Comparison of ENCODE assay signal across 2 cellular contexts in genomic region chr22:42432020-42432596, GRCh38.
TF ChIP-seq lines count a peak whose summit lies in the region.

TSS of gene NFAM1 (minus strand) at chr22:42432403. CDS start at chr22:42432357, 46 bp downstream.

TF ChIP-seq in liver, 16 proteins besides CTCF, POLR2A, EP300 and RAD21:
- TF ChIP-seq EGR1 (IDR thresholded peaks at IDR 0.05; ENCODE audit: low read depth in 2 of 2) (no peak), JUND (IDR thresholded peaks at IDR 0.05) (no peak), ATF3 (IDR thresholded peaks at IDR 0.05) (no peak), GABPA (IDR thresholded peaks at IDR 0.05 in 1 of 2, conservative IDR thresholded peaks at IDR 0.05 in 1 of 2) (no peak), REST (IDR thresholded peaks at IDR 0.05) (no peak), NR2F2 (IDR thresholded peaks at IDR 0.05) (no peak), ZBTB33 (IDR thresholded peaks at IDR 0.05) (no peak), TAF1 (conservative IDR thresholded peaks at IDR 0.05) (no peak), SP1 (IDR thresholded peaks at IDR 0.05) (no peak), FOXA1 (IDR thresholded peaks at IDR 0.05) (no peak), HNF4G (IDR thresholded peaks at IDR 0.05) (no peak), YY1 (IDR thresholded peaks at IDR 0.05) (no peak), RXRA (IDR thresholded peaks at IDR 0.05) (no peak), HNF4A (conservative IDR thresholded peaks at IDR 0.05) (no peak), MAX (IDR thresholded peaks at IDR 0.05) (no peak), FOXA2 (IDR thresholded peaks at IDR 0.05) (no peak)

TF ChIP-seq in HepG2, 621 proteins besides CTCF, POLR2A, EP300 and RAD21:
- TF ChIP-seq ZNF878 (CRISPR knock-in tag; IDR thresholded peaks at IDR 0.05) = no peak
- TF ChIP-seq ATF6 (CRISPR knock-in tag; conservative IDR thresholded peaks at IDR 0.05) = no peak
- TF ChIP-seq ZNF678 (CRISPR knock-in tag; IDR thresholded peaks at IDR 0.05) = no peak
- TF ChIP-seq TRAFD1 (CRISPR knock-in tag; IDR thresholded peaks at IDR 0.05; ENCODE audit: borderline replicate concordance) = no peak
- TF ChIP-seq STAG1 (CRISPR knock-in tag; IDR thresholded peaks at IDR 0.05) = no peak
- TF ChIP-seq ATF3 (CRISPR knock-in tag; IDR thresholded peaks at IDR 0.05) = no peak
- no peak for TF ChIP-seq ELF3 (CRISPR knock-in tag; IDR thresholded peaks at IDR 0.05)
- no peak for TF ChIP-seq ZNF430 (CRISPR knock-in tag; IDR thresholded peaks at IDR 0.05)
- no peak for TF ChIP-seq TGIF2 (CRISPR knock-in tag; IDR thresholded peaks at IDR 0.05)
- TF ChIP-seq SKIL (CRISPR knock-in tag; IDR thresholded peaks at IDR 0.05; ENCODE audit: borderline replicate concordance) = no peak
- TF ChIP-seq AFF4 (CRISPR knock-in tag; IDR thresholded peaks at IDR 0.05) = no peak
- no peak for TF ChIP-seq ZNF773 (CRISPR knock-in tag; IDR thresholded peaks at IDR 0.05; ENCODE audit: borderline replicate concordance)
- no peak for TF ChIP-seq ZNF24 (IDR thresholded peaks at IDR 0.05)
